Comparison of ENCODE assay signal across 1 cellular context in the genomic region with DNA sequence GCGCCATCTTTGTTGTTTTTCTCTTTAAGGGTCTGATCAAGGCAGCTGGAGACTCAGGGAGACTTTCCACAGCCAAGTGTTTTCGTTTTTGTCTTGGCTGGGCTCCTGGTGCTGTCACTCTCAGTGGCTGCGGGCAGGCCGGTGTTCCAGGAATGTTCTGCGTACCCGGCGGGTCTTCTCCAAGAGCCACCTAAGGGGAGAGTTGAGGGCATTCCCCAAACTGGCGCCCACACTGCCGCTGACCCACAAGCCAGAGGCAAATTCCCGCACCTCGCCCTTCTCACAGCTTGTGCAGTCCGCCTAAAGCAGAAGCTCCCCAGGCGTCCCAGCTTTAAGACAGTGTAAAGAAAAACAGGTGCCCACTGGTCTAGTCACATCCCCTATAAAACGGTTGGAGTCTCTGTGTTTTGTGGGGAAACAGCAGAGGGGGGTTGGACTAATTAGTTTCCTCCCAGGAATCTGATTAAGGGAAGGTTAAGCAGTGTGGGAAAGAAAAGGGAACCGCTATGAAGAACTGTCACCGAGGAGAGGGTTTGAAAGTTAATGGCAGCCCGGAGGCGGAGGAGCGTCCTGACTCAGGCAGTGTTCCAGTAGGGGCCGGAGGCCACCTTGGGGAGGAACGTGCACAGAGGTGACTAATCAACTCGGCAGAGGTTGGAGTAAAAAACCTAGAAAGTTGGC.
TF ChIP-seq lines count a peak whose summit lies in the region.

No MANE protein-coding gene starts in this region.

TF ChIP-seq in K562, 482 proteins besides CTCF, POLR2A, EP300 and RAD21 (continued from another document):
- TF ChIP-seq, protein P1, sequence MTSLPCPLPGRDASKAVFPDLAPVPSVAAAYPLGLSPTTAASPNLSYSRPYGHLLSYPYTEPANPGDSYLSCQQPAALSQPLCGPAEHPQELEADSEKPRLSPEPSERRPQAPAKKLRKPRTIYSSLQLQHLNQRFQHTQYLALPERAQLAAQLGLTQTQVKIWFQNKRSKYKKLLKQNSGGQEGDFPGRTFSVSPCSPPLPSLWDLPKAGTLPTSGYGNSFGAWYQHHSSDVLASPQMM (CRISPR knock-in tag; IDR thresholded peaks at IDR 0.05): no peak
- TF ChIP-seq CBFA2T3 (IDR thresholded peaks at IDR 0.05) (no peak), PHF20 (IDR thresholded peaks at IDR 0.05; ENCODE audit: partially characterized antibody) (no peak), NCOR1 (IDR thresholded peaks at IDR 0.05) (no peak), TAL1 (IDR thresholded peaks at IDR 0.05) (no peak), PHF21A (IDR thresholded peaks at IDR 0.05; ENCODE audit: borderline replicate concordance, low read depth) (no peak), ZNF134 (CRISPR knock-in tag; conservative IDR thresholded peaks at IDR 0.05) (no peak)
TF ChIP-seq in K562: peak in this region for 0.
